19 cellular contexts compared by ENCODE assay signal in genomic region chr13:26025771-26026170, GRCh38. TPM values are rescaled to one million over a fixed set of nuclear protein-coding genes. Genes with fewer than 3 reads are reported as not detected.
A peak's percentile ranks its signal among the peaks of the same experiment; 100 is the strongest.
DNase-seq lines count a peak whose midpoint lies in the region; ATAC-seq and TF ChIP-seq lines count a peak whose summit lies in the region.
"Had no signal": no experiment of that assay in that cellular context is flagged by ENCODE, and none has a peak within 500 bp of the region (broad histone marks: within the 10 kb centered on the region; RNA-seq: fewer than 3 reads in every experiment).

No MANE protein-coding gene starts in this region.

- H3K4ac ChIP-seq in neuronal stem cell (ENCODE audit: low read length) = no peak overlapping the region

- H3K36me3 ChIP-seq in left ventricle myocardium inferior = no peaks in the 10 kb centered on the region
- no peaks in the 10 kb centered on the region for H3K36me3 ChIP-seq in neuronal stem cell (replicated peaks in 1 of 2; ENCODE audit: control insufficient read depth in 2 of 2, insufficient read depth in 2 of 2, low read length in 2 of 2)
- H3K36me3 ChIP-seq: BE2C had no signal

- H3K4me1 Mint-ChIP-seq in glutamatergic neuron (ENCODE audit: low read depth, unreplicated experiment) = peaks cover 53% of the 10 kb centered on the region
- H3K4me1 Mint-ChIP-seq: CD14-positive monocyte; CD8-positive, alpha-beta memory T cell had no signal

- H3K4me3 ChIP-seq in left ventricle myocardium inferior (no peak overlapping the region), neuronal stem cell (ENCODE audit: low read length in 2 of 2) (no peak overlapping the region)

- DNase-seq in Right ventricle myocardium inferior (ENCODE audit: missing footprints) (no peak), left ventricle myocardium inferior (no peak), glutamatergic neuron (no peak), neuronal stem cell (ENCODE audit: low spot score) (no peak), Kasumi-1 (lab: John Stamatoyannopoulos, UW) (no peak), amniotic stem cell (lab: John Stamatoyannopoulos, UW) (no peak)
- DNase-seq: 8988T; ACHN; BE2C; CD8-positive, alpha-beta memory T cell; GF-D8; Karpas-422; NCI-H2029; NCI-H2227 treated with DMSO at 0.1 percent for 48 hours; NCI-H526 treated with DMSO at 0.1 percent for 48 hours; RPMI8226 had no signal

- peaks cover 5% of the 10 kb centered on the region for H3K9me3 ChIP-seq in left ventricle myocardium inferior (replicated peaks)
- peaks cover 0 to 3% of the 10 kb centered on the region in 2 donors for H3K9me3 ChIP-seq in neuronal stem cell (replicated peaks in 1 of 2; ENCODE audit: control insufficient read depth in 2 of 2, insufficient read depth in 1 of 2, low read depth in 1 of 2, low read length in 2 of 2)
- H3K9me3 ChIP-seq: BE2C had no signal

- H2BK12ac ChIP-seq in neuronal stem cell (ENCODE audit: low read length) = no peak overlapping the region

- no peak overlapping the region for H2BK120ac ChIP-seq in neuronal stem cell (ENCODE audit: low read depth, low read length)

- H3K27me3 ChIP-seq in left ventricle myocardium inferior (ENCODE audit: low read depth) (peaks cover 7% of the 10 kb centered on the region), neuronal stem cell (ENCODE audit: control insufficient read depth in 3 of 3, insufficient read depth in 3 of 3, low read depth in 1 of 3, low read length in 3 of 3) (peaks cover 0 to 26% (median 0%) of the 10 kb centered on the region in 3 experiments)

- H3K9ac ChIP-seq in neuronal stem cell (ENCODE audit: low read depth, low read length, poor library complexity) = no peak overlapping the region

- intact Hi-C loops in Right ventricle myocardium inferior (cut with DNase I) = no loop called here
- intact Hi-C loops in left ventricle myocardium inferior (cut with micrococcal nuclease) = no loop called here

- no peak overlapping the region for H2BK15ac ChIP-seq in neuronal stem cell (ENCODE audit: low read length)

- H3K79me1 ChIP-seq in neuronal stem cell (ENCODE audit: low read depth, low read length) = no peaks in the 10 kb centered on the region

- H3K4me1 ChIP-seq in left ventricle myocardium inferior (peaks cover 41% of the 10 kb centered on the region), neuronal stem cell (ENCODE audit: control insufficient read depth in 2 of 2, insufficient read depth in 1 of 2, low read depth in 1 of 2, low read length in 2 of 2) (peaks cover 0 to 17% of the 10 kb centered on the region in 2 donors)

- H3K23ac ChIP-seq in neuronal stem cell (ENCODE audit: low read depth, low read length, poor library complexity) = no peak overlapping the region

- peaks cover 2% of the 10 kb centered on the region for H3K27me3 Mint-ChIP-seq in glutamatergic neuron (ENCODE audit: unreplicated experiment)

- no peak overlapping the region for H2BK5ac ChIP-seq in neuronal stem cell (ENCODE audit: low read length)

- no peak overlapping the region for H4K91ac ChIP-seq in neuronal stem cell (ENCODE audit: low read depth, low read length, poor library complexity)

- no peak overlapping the region for H4K8ac ChIP-seq in neuronal stem cell (ENCODE audit: low read depth, low read length)

- H3K27ac Mint-ChIP-seq in glutamatergic neuron (ENCODE audit: unreplicated experiment) = no peak overlapping the region
- H3K27ac Mint-ChIP-seq: CD14-positive monocyte had no signal

- ATAC-seq in Right ventricle myocardium inferior (peak; percentile 23), HG02852 (IDR thresholded peaks at IDR 0.05; ENCODE audit: unreplicated experiment) (no peak)
- ATAC-seq: HepG2 had no signal

- H3K4me3 Mint-ChIP-seq in glutamatergic neuron (ENCODE audit: unreplicated experiment) = peak overlapping the region; percentile 26
- H3K4me3 Mint-ChIP-seq: CD14-positive monocyte; CD8-positive, alpha-beta memory T cell had no signal

- no peak overlapping the region for H2AFZ ChIP-seq in neuronal stem cell (ENCODE audit: low read length)

- WGBS in neuronal stem cell (ENCODE audit: extremely low coverage in 2 of 2, insufficient read length in 2 of 2, insufficient replicate concordance in 1 of 2), 2 donors = no CpG with 5 or more reads among the region's 4 CpGs

- peak overlapping the region; percentile 49 for H3K18ac ChIP-seq in neuronal stem cell (ENCODE audit: low read length)

- peaks cover 3% of the 10 kb centered on the region for H3K9me3 Mint-ChIP-seq in glutamatergic neuron (ENCODE audit: unreplicated experiment)

- no peak overlapping the region for H2AK5ac ChIP-seq in neuronal stem cell (ENCODE audit: low read depth, low read length)

- no peak overlapping the region for H3K14ac ChIP-seq in neuronal stem cell (ENCODE audit: low read length)

- no peak overlapping the region for H3K4me2 ChIP-seq in neuronal stem cell (ENCODE audit: insufficient read depth, low read length, poor library complexity, severe bottlenecking)

- TF ChIP-seq CTCF in left ventricle myocardium inferior (IDR thresholded peaks at IDR 0.05; ENCODE audit: borderline replicate concordance) (no peak), glutamatergic neuron (IDR thresholded peaks at IDR 0.05; ENCODE audit: partially characterized antibody, unreplicated experiment) (no peak)

- H3K27ac ChIP-seq in left ventricle myocardium inferior (replicated peaks) = no peak overlapping the region
- H3K27ac ChIP-seq in neuronal stem cell (replicated peaks; ENCODE audit: low read length) = no peak overlapping the region

- peaks cover 7% of the 10 kb centered on the region for H3K36me3 Mint-ChIP-seq in glutamatergic neuron (ENCODE audit: unreplicated experiment)
- H3K36me3 Mint-ChIP-seq: CD14-positive monocyte had no signal

RNA-seq across cellular contexts. Expression of gene SHISA2, which starts 26.0 kb away (rescaled TPM):
- total RNA-seq in Right ventricle myocardium inferior (0.22 TPM), left ventricle myocardium inferior (0.22 TPM), glutamatergic neuron (ENCODE audit: unreplicated experiment) (34.1 TPM)
- 77.7 TPM for polyA plus RNA-seq in neuronal stem cell (2013, experiment 1 of 2)
- 77.2 TPM for polyA plus RNA-seq in neuronal stem cell (2013, experiment 2 of 2)
- total RNA-seq: HepG2 had no signal
- polyA plus RNA-seq: CD14-positive monocyte; CD8-positive, alpha-beta memory T cell; HepG2 had no signal

Comparison
In these comparisons a context has a peak if more than half of its experiments do, and no peak if none do; other contexts are left out.
1. RNA of gene SHISA2, which starts 26.0 kb away (total RNA-seq): 34.1 TPM in glutamatergic neuron (single experiment); 0.22 TPM in left ventricle myocardium inferior (single experiment) and 0.22 TPM in Right ventricle myocardium inferior (single experiment); every median in the first group is over 10 times any median in the second.